ENCODE assay signal across 11 cellular contexts in genomic region chr1:229843627-229844238, GRCh38.
DNase-seq lines count a peak whose midpoint lies in the region; ATAC-seq and TF ChIP-seq lines count a peak whose summit lies in the region.
"Had no signal": no experiment of that assay in that cellular context is flagged by ENCODE, and none has a peak within 500 bp of the region (broad histone marks: within the 10 kb centered on the region; RNA-seq: fewer than 3 reads in every experiment).

No MANE protein-coding gene starts in this region.

- H3K27me3 Mint-ChIP-seq in T-helper 17 cell, result peaks cover 54% of the 10 kb centered on the region
- peaks cover 27% of the 10 kb centered on the region for H3K27me3 Mint-ChIP-seq in activated T-cell treated with anti-CD3 and anti-CD28 coated beads, Interleukin-2, amount 50 U/mL, for 24 hours
- H3K27me3 Mint-ChIP-seq in activated CD4-positive, alpha-beta memory T cell treated with anti-CD3 and anti-CD28 coated beads for 36 hours, result peaks cover 34% of the 10 kb centered on the region

- ATAC-seq in T-helper 17 cell, result no peak
- no peak for ATAC-seq in omental fat pad (ENCODE audit: low FRiP score)

- no peaks in the 10 kb centered on the region for H3K36me3 Mint-ChIP-seq in T-helper 17 cell (ENCODE audit: low read depth)
- H3K36me3 Mint-ChIP-seq in activated T-cell treated with anti-CD3 and anti-CD28 coated beads, Interleukin-2, amount 50 U/mL, for 24 hours (ENCODE audit: low read depth), result no peaks in the 10 kb centered on the region
- H3K36me3 Mint-ChIP-seq in activated CD4-positive, alpha-beta memory T cell treated with anti-CD3 and anti-CD28 coated beads for 36 hours, result no peaks in the 10 kb centered on the region
- H3K36me3 Mint-ChIP-seq: activated naive CD4-positive, alpha-beta T cell treated with anti-CD3 and anti-CD28 coated beads, Interleukin-2, amount 50 U/mL, for 24 hours had no signal

- H3K9me3 ChIP-seq in T-helper 17 cell (ENCODE audit: control insufficient read depth, low read length, poor library complexity, severe bottlenecking), result no peaks in the 10 kb centered on the region
- H3K9me3 ChIP-seq: upper lobe of left lung had no signal

- DNase-seq in AG09319 (ENCODE audit: extremely low read depth, low read depth) (no peak), HEK293T (ENCODE audit: extremely low spot score) (peak; percentile 53), T-helper 17 cell (no peak), iris pigment epithelial cell (ENCODE audit: low read depth) (peak; percentile 37), omental fat pad (ENCODE audit: low spot score) (no peak), GM10248 (ENCODE audit: extremely low spot score) (no peak)
- no peak for DNase-seq in activated T-cell treated with anti-CD3 and anti-CD28 coated beads, Interleukin-2, amount 50 U/mL, for 24 hours
- DNase-seq in activated CD4-positive, alpha-beta memory T cell treated with anti-CD3 and anti-CD28 coated beads for 36 hours, result no peak
- DNase-seq: NCI-H1694 treated with DMSO at 0.1 percent for 48 hours had no signal

- peak overlapping the region; percentile 72 for H3K27ac Mint-ChIP-seq in T-helper 17 cell
- H3K27ac Mint-ChIP-seq in activated T-cell treated with anti-CD3 and anti-CD28 coated beads, Interleukin-2, amount 50 U/mL, for 24 hours, result no peak overlapping the region
- H3K27ac Mint-ChIP-seq in activated CD4-positive, alpha-beta memory T cell treated with anti-CD3 and anti-CD28 coated beads for 36 hours, result no peak overlapping the region
- H3K27ac Mint-ChIP-seq: activated naive CD4-positive, alpha-beta T cell treated with anti-CD3 and anti-CD28 coated beads, Interleukin-2, amount 50 U/mL, for 24 hours had no signal

- CTCF ChIA-PET in HEK293T (lab: Yijun Ruan, JAX), result interaction anchor here (0.6 kb wide), 1 partner anchor 17 kb away, joined by 3 read pairs; no protein-coding TSS in a partner anchor
- CTCF ChIA-PET in activated CD4-positive, alpha-beta memory T cell treated with anti-CD3 and anti-CD28 coated beads for 36 hours (lab: Charles Lee), result no interaction called here
- CTCF ChIA-PET in GM10248 (lab: Yijun Ruan, JAX), result no interaction called here

- intact Hi-C loops in activated CD4-positive, alpha-beta memory T cell treated with anti-CD3 and anti-CD28 coated beads for 36 hours (cut with micrococcal nuclease), result no loop called here

- peak; percentile 3; the same call in 1 of the 2 replicates for TF ChIP-seq CTCF in AG09319 (IDR thresholded peaks at IDR 0.05; ENCODE audit: low read depth, low read length)
- TF ChIP-seq CTCF in omental fat pad (IDR thresholded peaks at IDR 0.05), result no peak
- TF ChIP-seq CTCF in GM10248 (IDR thresholded peaks at IDR 0.05; ENCODE audit: control extremely low read depth, extremely low read depth, low read depth, missing control alignments), result no peak

- no peak overlapping the region for H3K4me3 Mint-ChIP-seq in T-helper 17 cell
- no peak overlapping the region for H3K4me3 Mint-ChIP-seq in activated T-cell treated with anti-CD3 and anti-CD28 coated beads, Interleukin-2, amount 50 U/mL, for 24 hours
- no peak overlapping the region for H3K4me3 Mint-ChIP-seq in activated CD4-positive, alpha-beta memory T cell treated with anti-CD3 and anti-CD28 coated beads for 36 hours
- H3K4me3 Mint-ChIP-seq: activated naive CD4-positive, alpha-beta T cell treated with anti-CD3 and anti-CD28 coated beads, Interleukin-2, amount 50 U/mL, for 24 hours had no signal

- POLR2A ChIA-PET in HEK293T (lab: Yijun Ruan, JAX) (no interaction called here), GM10248 (lab: Yijun Ruan, JAX) (no interaction called here)
- POLR2A ChIA-PET in activated CD4-positive, alpha-beta memory T cell treated with anti-CD3 and anti-CD28 coated beads for 36 hours (lab: Charles Lee), result no interaction called here

- peaks cover 6% of the 10 kb centered on the region for H3K4me1 Mint-ChIP-seq in T-helper 17 cell
- no peaks in the 10 kb centered on the region for H3K4me1 Mint-ChIP-seq in activated T-cell treated with anti-CD3 and anti-CD28 coated beads, Interleukin-2, amount 50 U/mL, for 24 hours (ENCODE audit: low read depth)
- H3K4me1 Mint-ChIP-seq in activated CD4-positive, alpha-beta memory T cell treated with anti-CD3 and anti-CD28 coated beads for 36 hours (ENCODE audit: low read depth), result no peaks in the 10 kb centered on the region
- H3K4me1 Mint-ChIP-seq: activated naive CD4-positive, alpha-beta T cell treated with anti-CD3 and anti-CD28 coated beads, Interleukin-2, amount 50 U/mL, for 24 hours had no signal

- no peaks in the 10 kb centered on the region for H3K9me3 Mint-ChIP-seq in activated T-cell treated with anti-CD3 and anti-CD28 coated beads, Interleukin-2, amount 50 U/mL, for 24 hours
- H3K9me3 Mint-ChIP-seq in activated CD4-positive, alpha-beta memory T cell treated with anti-CD3 and anti-CD28 coated beads for 36 hours, result no peaks in the 10 kb centered on the region
- H3K9me3 Mint-ChIP-seq: activated naive CD4-positive, alpha-beta T cell treated with anti-CD3 and anti-CD28 coated beads, Interleukin-2, amount 50 U/mL, for 24 hours had no signal

TF ChIP-seq in HEK293T, 16 proteins besides CTCF, POLR2A, EP300 and RAD21:
- peak; percentile 82 for TF ChIP-seq PKNOX1 (IDR thresholded peaks at IDR 0.05)
- TF ChIP-seq SUZ12 (IDR thresholded peaks at IDR 0.05), result no peak
- TF ChIP-seq FOXK2 (IDR thresholded peaks at IDR 0.05), result no peak

Comparison
In these comparisons a context has a peak if more than half of its experiments do, and no peak if none do; other contexts are left out.
1. DNase-seq: peak in HEK293T (single experiment) and iris pigment epithelial cell (single experiment); none in AG09319 (single experiment), T-helper 17 cell (0 of 3), omental fat pad (single experiment), activated T-cell treated with anti-CD3 and anti-CD28 coated beads, Interleukin-2, amount 50 U/mL, for 24 hours (single experiment), activated CD4-positive, alpha-beta memory T cell treated with anti-CD3 and anti-CD28 coated beads for 36 hours (single experiment) and GM10248 (single experiment).